9 cellular contexts compared by ENCODE assay signal in the genomic region with DNA sequence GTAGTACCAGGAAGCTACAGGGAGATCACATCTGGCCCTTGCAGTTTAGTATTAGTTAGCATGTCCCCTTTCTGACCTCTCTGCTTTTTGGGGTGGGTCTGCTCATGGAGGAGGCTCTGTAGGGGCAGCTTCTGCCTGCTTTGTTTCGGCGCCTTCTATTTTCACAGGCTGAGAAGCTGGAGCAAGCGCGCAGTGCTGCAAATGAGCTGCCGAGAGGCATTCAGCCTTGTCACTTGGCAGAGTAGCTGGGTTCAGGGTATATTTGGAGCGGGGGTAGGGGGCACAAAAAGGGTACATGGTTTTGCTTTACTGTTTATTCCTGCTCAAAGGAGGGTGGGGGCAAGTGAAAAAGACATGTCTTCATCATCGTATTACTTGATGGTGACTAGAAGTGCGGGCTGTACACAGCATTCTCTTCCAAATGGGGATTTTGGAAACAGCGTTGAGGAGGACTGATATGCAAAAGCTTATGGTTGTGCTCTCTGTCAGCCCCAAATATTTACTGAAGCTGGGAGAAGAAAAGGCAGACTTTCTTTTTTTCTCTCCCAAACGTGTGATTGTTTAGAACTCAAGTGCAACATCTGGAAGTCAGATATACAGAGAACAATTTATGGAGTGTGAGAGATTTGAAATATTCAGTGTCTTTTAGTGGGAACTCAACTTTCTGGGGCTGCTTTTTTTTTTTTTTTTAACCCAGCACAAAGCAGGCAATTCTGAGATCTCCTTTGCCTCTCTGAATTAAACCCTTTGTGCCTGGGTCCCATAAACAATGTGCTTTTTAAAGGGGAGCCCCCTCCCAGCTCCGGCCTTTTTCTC.
DNase-seq lines count a peak whose midpoint lies in the region; ATAC-seq, FAIRE-seq and TF ChIP-seq lines count a peak whose summit lies in the region.
"Had no signal": no experiment of that assay in that cellular context is flagged by ENCODE, and none has a peak within 500 bp of the region (broad histone marks: within the 10 kb centered on the region; RNA-seq: fewer than 3 reads in every experiment).

No MANE protein-coding gene starts in this region.

- H3K27me3 ChIP-seq in HL-60 (ENCODE audit: insufficient read depth, poor library complexity, severe bottlenecking): no peaks in the 10 kb centered on the region
- no peaks in the 10 kb centered on the region for H3K27me3 ChIP-seq in pancreas

- intact Hi-C loops in activated T-helper 1 cell treated with anti-CD3 and anti-CD28 coated beads, Interleukin-12 subunit alpha, Interleukin-12 subunit beta, Interleukin-2, Interleukin-4 antibody, amounts not matched to agents 30 ng/mL and 10 ng/mL and 1 ng/mL, durations not matched to agents 14 hours and 24 hours and 36 hours (cut with micrococcal nuclease): loop anchor here (1.0 to 10.0 kb wide), 7 partner anchors 10 to 961 kb away; a partner anchor contains a TSS
- intact Hi-C loops in pancreas (cut with DNase I): no loop called here

- H3K4me3 ChIP-seq in HL-60 (replicated peaks; ENCODE audit: insufficient read depth, low read length) (peak overlapping the region; percentile 74), iPS-18c (ENCODE audit: insufficient read depth, low read depth, low read length) (peak overlapping the region; percentile 75; the same call in 1 of the 2 replicates), pancreas (peak overlapping the region in 1 of 4 donors; percentile 51)

- ATAC-seq in stimulated activated naive CD8-positive, alpha-beta T cell treated with anti-CD3 and anti-CD28 coated beads, Interleukin-15, Interleukin-2, amounts not matched to agents 100 U/mL and 50 U/mL, for 24 hours: no peak
- ATAC-seq in GM18519 (IDR thresholded peaks at IDR 0.05; ENCODE audit: low FRiP score, unreplicated experiment) (no peak), GM21360 (IDR thresholded peaks at IDR 0.05; ENCODE audit: unreplicated experiment) (no peak), GM18498 (IDR thresholded peaks at IDR 0.05; ENCODE audit: unreplicated experiment) (no peak), pancreas (no peak)
- ATAC-seq: HCT116 had no signal

- H3K27ac ChIP-seq in HL-60 (replicated peaks): peak overlapping the region; percentile 96
- H3K27ac ChIP-seq in pancreas: peak overlapping the region in 2 of 4 donors; percentile 15 to 37

- H3K9me3 ChIP-seq in iPS-18c (ENCODE audit: control insufficient read depth, insufficient read depth, low read length) (peaks cover 4% of the 10 kb centered on the region), pancreas (no peaks in the 10 kb centered on the region)

- peaks cover 0 to 10% (median 0%) of the 10 kb centered on the region in 3 donors for H3K4me1 ChIP-seq in pancreas

- peaks cover 3% of the 10 kb centered on the region for H3K9me3 Mint-ChIP-seq in activated T-helper 1 cell treated with anti-CD3 and anti-CD28 coated beads, Interleukin-12 subunit alpha, Interleukin-12 subunit beta, Interleukin-2, Interleukin-4 antibody, amounts not matched to agents 30 ng/mL and 10 ng/mL and 1 ng/mL, durations not matched to agents 14 hours and 24 hours and 36 hours

- no peak for DNase-seq in HL-60 (ENCODE audit: low read depth in 1 of 2, low spot score in 1 of 2)
- no peak for DNase-seq in activated T-helper 1 cell treated with anti-CD3 and anti-CD28 coated beads, Interleukin-12 subunit alpha, Interleukin-12 subunit beta, Interleukin-2, Interleukin-4 antibody, amounts not matched to agents 30 ng/mL and 10 ng/mL and 1 ng/mL, durations not matched to agents 14 hours and 24 hours and 36 hours (ENCODE audit: low spot score)
- peak; percentile 45 for DNase-seq in stimulated activated naive CD8-positive, alpha-beta T cell treated with anti-CD3 and anti-CD28 coated beads, Interleukin-15, Interleukin-2, amounts not matched to agents 100 U/mL and 50 U/mL, for 24 hours
- DNase-seq in pancreas: no peak

- no peaks in the 10 kb centered on the region for H3K27me3 Mint-ChIP-seq in activated T-helper 1 cell treated with anti-CD3 and anti-CD28 coated beads, Interleukin-12 subunit alpha, Interleukin-12 subunit beta, Interleukin-2, Interleukin-4 antibody, amounts not matched to agents 30 ng/mL and 10 ng/mL and 1 ng/mL, durations not matched to agents 14 hours and 24 hours and 36 hours (ENCODE audit: insufficient read depth)

- no peaks in the 10 kb centered on the region for H3K36me3 ChIP-seq in pancreas

- peak overlapping the region; percentile 98 for H3K27ac Mint-ChIP-seq in activated T-helper 1 cell treated with anti-CD3 and anti-CD28 coated beads, Interleukin-12 subunit alpha, Interleukin-12 subunit beta, Interleukin-2, Interleukin-4 antibody, amounts not matched to agents 30 ng/mL and 10 ng/mL and 1 ng/mL, durations not matched to agents 14 hours and 24 hours and 36 hours

- H3K4me1 Mint-ChIP-seq in activated T-helper 1 cell treated with anti-CD3 and anti-CD28 coated beads, Interleukin-12 subunit alpha, Interleukin-12 subunit beta, Interleukin-2, Interleukin-4 antibody, amounts not matched to agents 30 ng/mL and 10 ng/mL and 1 ng/mL, durations not matched to agents 14 hours and 24 hours and 36 hours (ENCODE audit: low read depth): peaks cover 44% of the 10 kb centered on the region

- 24% methylated on average over 11 of the region's 11 CpGs for WGBS in pancreas, 2 donors

- FAIRE-seq in pancreas (lab: Jason Lieb, UNC): no peak

- no peak overlapping the region for H3K4me3 Mint-ChIP-seq in activated T-helper 1 cell treated with anti-CD3 and anti-CD28 coated beads, Interleukin-12 subunit alpha, Interleukin-12 subunit beta, Interleukin-2, Interleukin-4 antibody, amounts not matched to agents 30 ng/mL and 10 ng/mL and 1 ng/mL, durations not matched to agents 14 hours and 24 hours and 36 hours

- peaks cover 13% of the 10 kb centered on the region for H3K36me3 Mint-ChIP-seq in activated T-helper 1 cell treated with anti-CD3 and anti-CD28 coated beads, Interleukin-12 subunit alpha, Interleukin-12 subunit beta, Interleukin-2, Interleukin-4 antibody, amounts not matched to agents 30 ng/mL and 10 ng/mL and 1 ng/mL, durations not matched to agents 14 hours and 24 hours and 36 hours (ENCODE audit: low read depth)

- TF ChIP-seq CTCF in HL-60 (IDR thresholded peaks at IDR 0.05; ENCODE audit: insufficient read depth, low read length): no peak
- no peak for TF ChIP-seq CTCF in pancreas (IDR thresholded peaks at IDR 0.05)
